ENCODE assay signal across 8 cellular contexts in genomic region chr10:22436893-22437619, GRCh38.
DNase-seq lines count a peak whose midpoint lies in the region; ATAC-seq and TF ChIP-seq lines count a peak whose summit lies in the region.

No MANE protein-coding gene starts in this region.

- peak overlapping the region; percentile 89 for H3K9ac ChIP-seq in neuronal stem cell (ENCODE audit: low read depth, low read length, poor library complexity)

- no peak overlapping the region for H4K8ac ChIP-seq in neuronal stem cell (ENCODE audit: low read depth, low read length)

- H3K27ac ChIP-seq in HL-60 (replicated peaks), result peak overlapping the region; percentile 57
- H3K27ac ChIP-seq in gastroesophageal sphincter, result peak overlapping the region; percentile 84 to 97 (median 96)
- peak overlapping the region; percentile 60 for H3K27ac ChIP-seq in neuronal stem cell (replicated peaks; ENCODE audit: low read length)

- peak overlapping the region; percentile 53 for H3K4me3 ChIP-seq in HL-60 (replicated peaks; ENCODE audit: insufficient read depth, low read length)
- H3K4me3 ChIP-seq in gastroesophageal sphincter, result peak overlapping the region; percentile 58 to 80
- H3K4me3 ChIP-seq in neuronal stem cell (ENCODE audit: low read length in 2 of 2), result peak overlapping the region; percentile 67 to 85

- peak overlapping the region; percentile 47 for H2AK5ac ChIP-seq in neuronal stem cell (ENCODE audit: low read depth, low read length)

- peak overlapping the region; percentile 92 for H3K18ac ChIP-seq in neuronal stem cell (ENCODE audit: low read length)

- ATAC-seq in GM19463 (IDR thresholded peaks at IDR 0.05; ENCODE audit: unreplicated experiment) (peak; percentile 77), gastroesophageal sphincter (peak; percentile 90)

- H3K9me3 ChIP-seq in gastroesophageal sphincter, result no peaks in the 10 kb centered on the region
- H3K9me3 ChIP-seq in neuronal stem cell (replicated peaks in 1 of 2; ENCODE audit: control insufficient read depth in 2 of 2, insufficient read depth in 1 of 2, low read depth in 1 of 2, low read length in 2 of 2), result peaks cover 0 to 1% of the 10 kb centered on the region in 2 donors

- H3K4me1 ChIP-seq in gastroesophageal sphincter (peaks cover 0 to 21% (median 5%) of the 10 kb centered on the region in 3 donors), neuronal stem cell (ENCODE audit: control insufficient read depth in 2 of 2, insufficient read depth in 1 of 2, low read depth in 1 of 2, low read length in 2 of 2) (peaks cover 6 to 7% of the 10 kb centered on the region in 2 donors)

- H2BK15ac ChIP-seq in neuronal stem cell (ENCODE audit: low read length), result peak overlapping the region; percentile 69

- peak overlapping the region; percentile 75 for H3K4me2 ChIP-seq in neuronal stem cell (ENCODE audit: insufficient read depth, low read length, poor library complexity, severe bottlenecking)

- H2AFZ ChIP-seq in neuronal stem cell (ENCODE audit: low read length), result peak overlapping the region; percentile 98

- H2BK120ac ChIP-seq in neuronal stem cell (ENCODE audit: low read depth, low read length), result peak overlapping the region; percentile 61

- DNase-seq in DMS 273 (lab: John Stamatoyannopoulos, UW; ENCODE audit: unreplicated experiment) (peak; percentile 87), HL-60 (ENCODE audit: low read depth in 1 of 2, low spot score in 1 of 2) (peak; percentile 52 to 69), RPMI8226 (peak; percentile 76), neuronal stem cell (ENCODE audit: low spot score) (peak; percentile 91), stromal cell of bone marrow (ENCODE audit: low read depth) (peak; percentile 80)
- peak; percentile 87 for DNase-seq in activated naive CD4-positive, alpha-beta T cell treated with Interleukin-2 at 50 U/mL for 16 hours

- H3K36me3 ChIP-seq in gastroesophageal sphincter (no peaks in the 10 kb centered on the region), neuronal stem cell (replicated peaks in 1 of 2; ENCODE audit: control insufficient read depth in 2 of 2, insufficient read depth in 2 of 2, low read length in 2 of 2) (no peaks in the 10 kb centered on the region)

- TF ChIP-seq POLR2A in gastroesophageal sphincter (IDR thresholded peaks at IDR 0.05), result peak; percentile 93 to 94

- H2BK12ac ChIP-seq in neuronal stem cell (ENCODE audit: low read length), result no peak overlapping the region

- WGBS in gastroesophageal sphincter (ENCODE audit: low coverage in 1 of 2), 2 donors, result 0% methylated on average over 2 of the region's 85 CpGs; no CpG with 5 or more reads in 1 of the 2 donors
- no CpG with 5 or more reads among the region's 85 CpGs for WGBS in neuronal stem cell (ENCODE audit: extremely low coverage in 2 of 2, insufficient read length in 2 of 2, insufficient replicate concordance in 1 of 2), 2 donors

- no peaks in the 10 kb centered on the region for H3K79me1 ChIP-seq in neuronal stem cell (ENCODE audit: low read depth, low read length)

- peak overlapping the region; percentile 83 for H3K14ac ChIP-seq in neuronal stem cell (ENCODE audit: low read length)

- H3K27me3 ChIP-seq in HL-60 (ENCODE audit: insufficient read depth, poor library complexity, severe bottlenecking) (no peaks in the 10 kb centered on the region), gastroesophageal sphincter (no peaks in the 10 kb centered on the region), neuronal stem cell (ENCODE audit: control insufficient read depth in 3 of 3, insufficient read depth in 3 of 3, low read depth in 1 of 3, low read length in 3 of 3) (peaks cover 0 to 8% (median 0%) of the 10 kb centered on the region in 3 experiments)

- H3K23ac ChIP-seq in neuronal stem cell (ENCODE audit: low read depth, low read length, poor library complexity), result peak overlapping the region; percentile 22

- peak overlapping the region; percentile 77 for H2BK5ac ChIP-seq in neuronal stem cell (ENCODE audit: low read length)

- TF ChIP-seq EP300 in gastroesophageal sphincter (IDR thresholded peaks at IDR 0.05), result no peak

- peak overlapping the region; percentile 4 for H3K4ac ChIP-seq in neuronal stem cell (ENCODE audit: low read length)

- TF ChIP-seq CTCF in HL-60 (IDR thresholded peaks at IDR 0.05; ENCODE audit: insufficient read depth, low read length), result no peak
- peak in 2 of 4 experiments; percentile 2 to 20 for TF ChIP-seq CTCF in gastroesophageal sphincter (IDR thresholded peaks at IDR 0.05)

- H4K91ac ChIP-seq in neuronal stem cell (ENCODE audit: low read depth, low read length, poor library complexity), result peak overlapping the region; percentile 33

Comparison
In these comparisons a context has a peak if more than half of its experiments do, and no peak if none do; other contexts are left out.
1. Peak in every context shown above with its lines: DNase-seq, ATAC-seq, H3K4me3 ChIP-seq and H3K27ac ChIP-seq.